Comparison of ENCODE assay signal across 8 cellular contexts in the genomic region with DNA sequence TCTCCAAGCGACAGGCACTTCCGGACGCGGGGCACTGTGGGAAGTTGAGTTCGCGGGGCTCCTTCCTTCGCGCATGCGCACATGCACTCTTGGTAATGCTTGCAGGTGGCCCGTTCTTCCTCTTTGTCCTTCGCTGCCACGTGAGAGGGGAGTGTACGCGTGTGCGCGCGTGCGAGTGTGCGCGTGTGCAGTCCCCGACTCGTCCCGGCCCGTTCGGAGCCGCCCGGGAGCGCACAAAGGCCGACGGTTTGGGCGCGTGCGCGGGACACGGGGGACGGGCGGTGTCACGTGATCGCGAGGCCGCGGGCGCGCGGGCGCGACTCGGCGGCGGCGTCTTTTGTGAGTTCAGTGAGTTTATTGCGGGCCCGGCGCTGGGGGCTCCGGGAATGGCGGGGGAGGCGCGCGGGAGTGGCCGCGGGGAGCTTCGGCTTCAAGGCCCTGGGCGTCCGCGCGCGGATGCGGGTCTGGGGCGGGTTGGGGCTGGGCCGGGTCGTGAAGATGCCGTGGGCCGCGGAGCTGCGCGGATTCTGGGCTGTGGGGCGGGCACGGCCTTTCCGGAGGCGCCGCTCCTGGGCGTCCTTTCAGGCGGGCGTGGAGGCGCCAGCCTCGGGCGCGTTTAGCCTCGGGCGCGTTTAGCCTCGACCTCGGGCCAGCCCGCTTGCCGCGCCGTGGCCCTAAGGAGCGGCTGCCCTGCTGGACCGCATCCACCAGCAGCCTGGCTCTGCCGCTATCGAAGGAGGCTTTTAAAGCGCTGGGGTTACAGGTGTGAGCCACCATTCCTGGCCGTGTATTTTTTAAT. TPM values are rescaled to one million over a fixed set of nuclear protein-coding genes. Genes with fewer than 3 reads are reported as not detected.
DNase-seq lines count a peak whose midpoint lies in the region; ATAC-seq and TF ChIP-seq lines count a peak whose summit lies in the region.

Gene ZNF84 (plus strand): TSS at position 303 of the 799 bp plus-strand sequence. CDS start 3,959 bp downstream, outside the sequence.

- H3K9me3 Mint-ChIP-seq in Calu3 (ENCODE audit: low read depth, unreplicated experiment), result peaks cover 25% of the 10 kb centered on the region

- no peaks in the 10 kb centered on the region for H3K4me1 Mint-ChIP-seq in Calu3 (ENCODE audit: low read depth, unreplicated experiment)

- H3K9me2 ChIP-seq in OCI-LY1 (ENCODE audit: low read depth, low read length), result no peaks in the 10 kb centered on the region

- peak within 1 kb of the TSS; percentile 98 for H3K27ac ChIP-seq in HUES64 (ENCODE audit: low read depth, low read length)
- H3K27ac ChIP-seq in OCI-LY1 (ENCODE audit: low read depth, low read length, poor library complexity, severe bottlenecking), result peak within 1 kb of the TSS; percentile 66

- peaks cover 54% of the 10 kb centered on the region for H3K36me3 Mint-ChIP-seq in Calu3 (ENCODE audit: insufficient read depth, unreplicated experiment)

- peaks cover 42% of the 10 kb centered on the region for H3K36me3 ChIP-seq in HUES64 (ENCODE audit: insufficient read depth, low read length)
- H3K36me3 ChIP-seq in OCI-LY1 (ENCODE audit: insufficient read depth, low read length), result peaks cover 43% of the 10 kb centered on the region

- H3F3A ChIP-seq in OCI-LY1 (ENCODE audit: insufficient read depth, low read length), result no peaks in the 10 kb centered on the region

- BruUV-seq in Calu3 (replicated peaks; lab: Mats Ljungman, UMichigan), result no TSS peak

- CTCF ChIA-PET in Calu3 (lab: Charles Lee), result interaction anchor here (0.6 kb wide), 1 partner anchor 8 kb away, joined by 6 read pairs; no protein-coding TSS in a partner anchor

- peak; percentile 98 for DNase-seq in Calu3
- DNase-seq in activated CD8-positive, alpha-beta memory T cell treated with anti-CD3 and anti-CD28 coated beads, Interleukin-2, amount 50 U/mL, for 4 hours, result peak; percentile 97
- peak; percentile 98 for DNase-seq in mesenteric fat pad (ENCODE audit: low spot score)
- DNase-seq in stimulated activated CD8-positive, alpha-beta memory T cell treated with anti-CD3 and anti-CD28 coated beads, Interleukin-15, amount 100 ng/mL, for 24 hours (ENCODE audit: low read depth), result peak; percentile 92

- H3K4me1 ChIP-seq in HUES64 (ENCODE audit: insufficient read depth, low read length) (no peaks in the 10 kb centered on the region), OCI-LY1 (ENCODE audit: insufficient read depth, low read length, severe bottlenecking) (peaks cover 8% of the 10 kb centered on the region)

- H3K27me3 ChIP-seq in HUES64 (ENCODE audit: insufficient read depth, low read length) (no peaks in the 10 kb centered on the region), OCI-LY1 (ENCODE audit: insufficient read depth, low read length) (no peaks in the 10 kb centered on the region)

- H3K27ac Mint-ChIP-seq in Calu3 (ENCODE audit: unreplicated experiment), result peak within 1 kb of the TSS; percentile 86

- peak; percentile 91 for ATAC-seq in GM21447 (IDR thresholded peaks at IDR 0.05; ENCODE audit: unreplicated experiment)

- H3K27me3 Mint-ChIP-seq in Calu3 (ENCODE audit: unreplicated experiment), result no peaks in the 10 kb centered on the region

- intact Hi-C loops in Calu3 (cut with micrococcal nuclease; ENCODE audit: unreplicated experiment), result loop anchor here (2.0 kb wide), 2 partner anchors 43 to 51 kb away; partner anchors contain the start of genes ZNF140 and ZNF26

- TF ChIP-seq CTCF in Calu3 (IDR thresholded peaks at IDR 0.05; ENCODE audit: unreplicated experiment), result no peak
- no peak for TF ChIP-seq CTCF in OCI-LY1 (IDR thresholded peaks at IDR 0.05; ENCODE audit: low read length)

- H2AFZ ChIP-seq in OCI-LY1 (ENCODE audit: low read length), result no peak within 1 kb of the TSS

- H3K4me3 Mint-ChIP-seq in Calu3 (ENCODE audit: low read depth, unreplicated experiment), result peak within 1 kb of the TSS; percentile 94

- H3K9me3 ChIP-seq in HUES64 (ENCODE audit: insufficient read depth, low read depth, low read length) (peaks cover 63% of the 10 kb centered on the region), OCI-LY1 (ENCODE audit: low read length) (peaks cover 48% of the 10 kb centered on the region)

- H3K4me2 ChIP-seq in OCI-LY1 (ENCODE audit: low read length), result peak within 1 kb of the TSS; percentile 64

- H3K79me2 ChIP-seq in OCI-LY1 (ENCODE audit: insufficient read depth, low read length), result peaks cover 31% of the 10 kb centered on the region

- H4K20me1 ChIP-seq in OCI-LY1 (ENCODE audit: insufficient read depth, low read length), result no peaks in the 10 kb centered on the region

- H3K4me3 ChIP-seq in HUES64 (ENCODE audit: low read length) (peak within 1 kb of the TSS; percentile 90), OCI-LY1 (ENCODE audit: low read depth, low read length, poor library complexity, severe bottlenecking) (peak within 1 kb of the TSS; percentile 83)

- in situ Hi-C loops in endometrial microvascular endothelial cells (cut with HindIII; ENCODE audit: inconsistent ontology term, low pct_unique_long_range_greater_than_20kb, low sequenced_read_pairs), result no loop called here

- whole genome bisulfite sequencing in HUES64, result under 1% methylated on average over 103 of the region's 103 CpGs

- H3K9ac ChIP-seq in HUES64 (ENCODE audit: low read depth, low read length) (peak within 1 kb of the TSS; percentile 98), OCI-LY1 (ENCODE audit: low read length) (peak within 1 kb of the TSS; percentile 79)

RNA-seq across cellular contexts. Expression of gene ZNF84, which starts in this region (rescaled TPM):
- total RNA-seq in Calu3 (2022) (44.5 and 49.8 TPM in 2 replicates), endometrial microvascular endothelial cells (ENCODE audit: inconsistent ontology term) (11.2 TPM), mesenteric fat pad (19.2 TPM)
- 19.5 TPM for polyA plus RNA-seq in HUES64 (2013, experiment 1 of 2)
- 21.9 TPM for polyA plus RNA-seq in HUES64 (2013, experiment 2 of 2)

Comparison
In these comparisons a context has a peak if more than half of its experiments do, and no peak if none do; other contexts are left out.
1. Peak in every context shown above with its lines: DNase-seq, ATAC-seq, H3K4me3 ChIP-seq and H3K27ac ChIP-seq.